Comparison of ENCODE assay signal across 11 cellular contexts in genomic region chr6:82396964-82397761, GRCh38. TPM values are rescaled to one million over a fixed set of nuclear protein-coding genes. Genes with fewer than 3 reads are reported as not detected.
DNase-seq lines count a peak whose midpoint lies in the region; ATAC-seq and TF ChIP-seq lines count a peak whose summit lies in the region.
"Had no signal": no experiment of that assay in that cellular context is flagged by ENCODE, and none has a peak within 500 bp of the region (broad histone marks: within the 10 kb centered on the region; RNA-seq: fewer than 3 reads in every experiment).

No MANE protein-coding gene starts in this region.

- peaks cover 5% of the 10 kb centered on the region for H4K20me1 ChIP-seq in osteoblast (ENCODE audit: insufficient read depth, low read length)

- H3K36me3 Mint-ChIP-seq in activated T-cell treated with anti-CD3 and anti-CD28 coated beads, Interleukin-2, amount 50 U/mL, for 72 hours (ENCODE audit: insufficient read depth in 2 of 2): no peaks in the 10 kb centered on the region

- H3K27me3 ChIP-seq in osteoblast (ENCODE audit: insufficient read depth, low read length) (no peaks in the 10 kb centered on the region), psoas muscle (ENCODE audit: insufficient read depth in 3 of 3, low read length in 2 of 3) (no peaks in the 10 kb centered on the region)
- H3K27me3 ChIP-seq: ascending aorta had no signal

- peaks cover 26% of the 10 kb centered on the region for H3K4me1 ChIP-seq in osteoblast (ENCODE audit: insufficient read depth, low read length)
- no peaks in the 10 kb centered on the region for H3K4me1 ChIP-seq in psoas muscle
- H3K4me1 ChIP-seq: prostate gland had no signal

- H3K27ac ChIP-seq in osteoblast (ENCODE audit: low read depth, low read length) (peak overlapping the region; percentile 78), psoas muscle (no peak overlapping the region)
- H3K27ac ChIP-seq: prostate gland had no signal

- H3K27ac Mint-ChIP-seq in activated T-cell treated with anti-CD3 and anti-CD28 coated beads, Interleukin-2, amount 50 U/mL, for 72 hours: no peak overlapping the region

- H3K36me3 ChIP-seq in osteoblast (ENCODE audit: insufficient read depth, low read length): no peaks in the 10 kb centered on the region
- no peaks in the 10 kb centered on the region for H3K36me3 ChIP-seq in psoas muscle (ENCODE audit: insufficient read depth in 1 of 2, low read depth in 1 of 2)
- H3K36me3 ChIP-seq: ascending aorta, prostate gland had no signal

- no peak overlapping the region for H3K4me3 Mint-ChIP-seq in activated T-cell treated with anti-CD3 and anti-CD28 coated beads, Interleukin-2, amount 50 U/mL, for 72 hours

- no peaks in the 10 kb centered on the region for H3K9me3 ChIP-seq in osteoblast (ENCODE audit: low read depth, low read length)
- no peaks in the 10 kb centered on the region for H3K9me3 ChIP-seq in psoas muscle
- H3K9me3 ChIP-seq: ascending aorta, prostate gland had no signal

- no peaks in the 10 kb centered on the region for H3K79me2 ChIP-seq in osteoblast (ENCODE audit: insufficient read depth, low read length)

- peak overlapping the region; percentile 56 for H3K4me2 ChIP-seq in osteoblast (ENCODE audit: insufficient read depth, low read length)

- peak; percentile 84 for ATAC-seq in GM18502 (IDR thresholded peaks at IDR 0.05; ENCODE audit: poor library complexity, unreplicated experiment)
- no peak for ATAC-seq in psoas muscle
- no peak for ATAC-seq in activated T-cell treated with anti-CD3 and anti-CD28 coated beads, Interleukin-2, amount 50 U/mL, for 72 hours (replicated peaks in 1 of 2)
- ATAC-seq in GM18909 (IDR thresholded peaks at IDR 0.05; ENCODE audit: poor library complexity, unreplicated experiment): no peak

- H3K4me1 Mint-ChIP-seq in activated T-cell treated with anti-CD3 and anti-CD28 coated beads, Interleukin-2, amount 50 U/mL, for 72 hours (ENCODE audit: low read depth): no peaks in the 10 kb centered on the region

- H3K27me3 Mint-ChIP-seq in activated T-cell treated with anti-CD3 and anti-CD28 coated beads, Interleukin-2, amount 50 U/mL, for 72 hours (ENCODE audit: low read depth): no peaks in the 10 kb centered on the region

- no peak overlapping the region for H2AFZ ChIP-seq in osteoblast (ENCODE audit: low read length)

- 87 to 94% (median 89%) methylated on average over 1 of the region's 1 CpG for WGBS in psoas muscle, 3 donors

- H3K4me3 ChIP-seq in cardiac fibroblast (replicated peaks in 1 of 2; ENCODE audit: low read depth in 2 of 2, low read length in 2 of 2) (no peak overlapping the region), osteoblast (ENCODE audit: insufficient read depth, low read length) (no peak overlapping the region), psoas muscle (no peak overlapping the region)
- H3K4me3 ChIP-seq: ascending aorta, prostate gland had no signal

- DNase-seq in LoVo (ENCODE audit: low spot score) (peak; percentile 58), cardiac fibroblast (ENCODE audit: low read depth in 2 of 2) (peak; percentile 66 to 98), osteoblast (ENCODE audit: insufficient read length, low spot score, missing footprints) (peak; percentile 91), psoas muscle (no peak), NCI-H510A (lab: John Stamatoyannopoulos, UW) (no peak)
- DNase-seq in activated T-cell treated with anti-CD3 and anti-CD28 coated beads, Interleukin-2, amount 50 U/mL, for 72 hours: no peak
- DNase-seq: activated CD4-positive, CD25-positive, alpha-beta regulatory T cell treated with anti-CD3 and anti-CD28 coated beads, Interleukin-2, amount 50 U/mL, for 72 hours had no signal

- intact Hi-C loops in psoas muscle (cut with DNase I): no loop called here

- peaks cover 0 to 2% of the 10 kb centered on the region in 2 donors for H3K9me3 Mint-ChIP-seq in activated T-cell treated with anti-CD3 and anti-CD28 coated beads, Interleukin-2, amount 50 U/mL, for 72 hours

- TF ChIP-seq CTCF in cardiac fibroblast (IDR thresholded peaks at IDR 0.05; ENCODE audit: low read depth, low read length) (no peak), osteoblast (IDR thresholded peaks at IDR 0.05; ENCODE audit: extremely low read depth, low read depth, low read length) (no peak), psoas muscle (IDR thresholded peaks at IDR 0.05) (no peak)

RNA-seq across cellular contexts. Expression of gene TPBG, which starts 33.5 kb away (rescaled TPM):
- total RNA-seq in osteoblast: 47.8 and 48.6 TPM in 2 replicates
- 1 to 10 TPM; 1.1 to 3.0 (median 1.9) TPM for total RNA-seq in psoas muscle
- polyA plus RNA-seq in psoas muscle: 1 to 10 TPM in 1 of 3 donors, under 1 TPM in 2; 0.47 to 1.3 (median 0.77) TPM
- under 1 TPM; 0.07 to 0.56 TPM for total RNA-seq in activated T-cell treated with anti-CD3 and anti-CD28 coated beads, Interleukin-2, amount 50 U/mL, for 72 hours

Comparison
In these comparisons a context has a peak if more than half of its experiments do, and no peak if none do; other contexts are left out.
1. DNase-seq: peak in LoVo (single experiment), cardiac fibroblast (2 of 2) and osteoblast (single experiment); none in psoas muscle (0 of 2), activated T-cell treated with anti-CD3 and anti-CD28 coated beads, Interleukin-2, amount 50 U/mL, for 72 hours (0 of 2) and NCI-H510A (single experiment).
2. RNA of gene TPBG, which starts 33.5 kb away (total RNA-seq): 47.8 to 48.6 TPM in osteoblast; 1.1 to 3.0 TPM in psoas muscle and 0.07 to 0.56 TPM in activated T-cell treated with anti-CD3 and anti-CD28 coated beads, Interleukin-2, amount 50 U/mL, for 72 hours; every median in the first group is over 10 times any median in the second.